Comparison of ENCODE assay signal across 23 cellular contexts in genomic region chr14:68047910-68048309, GRCh38.
A peak's percentile ranks its signal among the peaks of the same experiment; 100 is the strongest.
DNase-seq lines count a peak whose midpoint lies in the region; ATAC-seq and TF ChIP-seq lines count a peak whose summit lies in the region.
"Had no signal": no experiment of that assay in that cellular context is flagged by ENCODE, and none has a peak within 500 bp of the region (broad histone marks: within the 10 kb centered on the region; RNA-seq: fewer than 3 reads in every experiment).

No MANE protein-coding gene starts in this region.

- intact Hi-C loops in gastrocnemius medialis (cut with DNase I; ENCODE audit: low total_unique reads), result no loop called here

- DNase-seq in HS-5 (ENCODE audit: low read depth) (peak; percentile 22), chondrocyte (ENCODE audit: low spot score) (no peak), gastrocnemius medialis (no peak), putamen (ENCODE audit: low spot score) (no peak), NCI-H526 treated with DMSO at 0.1 percent for 48 hours (lab: John Stamatoyannopoulos, UW) (no peak)
- no peak for DNase-seq in activated T-cell treated with anti-CD3 and anti-CD28 coated beads, Interleukin-2, amount 50 U/mL, for 48 hours
- DNase-seq: ACHN; activated CD4-positive, alpha-beta T cell treated with anti-CD3 and anti-CD28 coated beads for 36 hours; activated naive CD4-positive, alpha-beta T cell treated with anti-CD3 and anti-CD28 coated beads, Interleukin-2, amount 10 ng/mL, durations not matched to agents 7 days and 5 days; endodermal cell; glutamatergic neuron; H9; KG1; mesendoderm; NCI-H1105; NCI-H2171 treated with DMSO at 0.1 percent for 48 hours; RPMI8226; upper lobe of left lung had no signal

- H3K27ac ChIP-seq in ACC112 (ENCODE audit: low read depth, low read length) (peak overlapping the region; percentile 46), gastrocnemius medialis (no peak overlapping the region)
- H3K27ac ChIP-seq: upper lobe of left lung had no signal

- H3K27me3 Mint-ChIP-seq in chondrocyte (ENCODE audit: low read depth) (no peaks in the 10 kb centered on the region), nephron (ENCODE audit: low read depth) (no peaks in the 10 kb centered on the region)
- H3K27me3 Mint-ChIP-seq: activated CD4-positive, alpha-beta T cell treated with anti-CD3 and anti-CD28 coated beads for 36 hours; activated naive CD4-positive, alpha-beta T cell treated with anti-CD3 and anti-CD28 coated beads, Interleukin-2, amount 10 ng/mL, durations not matched to agents 7 days and 5 days had no signal

- H3K36me3 Mint-ChIP-seq in chondrocyte (ENCODE audit: low read depth), result no peaks in the 10 kb centered on the region
- no peaks in the 10 kb centered on the region for H3K36me3 Mint-ChIP-seq in nephron (ENCODE audit: low read depth)
- H3K36me3 Mint-ChIP-seq: activated naive CD4-positive, alpha-beta T cell treated with anti-CD3 and anti-CD28 coated beads, Interleukin-2, amount 10 ng/mL, durations not matched to agents 7 days and 5 days; stimulated activated effector memory CD8-positive, alpha-beta T cell treated with anti-CD3 and anti-CD28 coated beads, Interleukin-12 subunit alpha, Interleukin-12 subunit beta, amount 100 ng/mL, for 72 hours had no signal

- peak overlapping the region; percentile 18 for H3K4me3 Mint-ChIP-seq in chondrocyte (ENCODE audit: unreplicated experiment)
- H3K4me3 Mint-ChIP-seq in nephron, result no peak overlapping the region
- H3K4me3 Mint-ChIP-seq: activated CD4-positive, alpha-beta T cell treated with anti-CD3 and anti-CD28 coated beads for 36 hours; activated naive CD4-positive, alpha-beta T cell treated with anti-CD3 and anti-CD28 coated beads, Interleukin-2, amount 10 ng/mL, durations not matched to agents 7 days and 5 days; endodermal cell; H9; stimulated activated effector memory CD8-positive, alpha-beta T cell treated with anti-CD3 and anti-CD28 coated beads, Interleukin-12 subunit alpha, Interleukin-12 subunit beta, amount 100 ng/mL, for 72 hours; T-helper 1 cell treated with Interleukin-12 subunit alpha and Interleukin-12 subunit beta and Interleukin-4 antibody, amounts not matched to agents 30 μg/mL and 1 μg/mL, for 36 hours had no signal

- H2AFZ ChIP-seq in ACC112 (ENCODE audit: low read length, unreplicated experiment), result peak overlapping the region; percentile 64

- H3K4me1 ChIP-seq in ACC112 (ENCODE audit: control insufficient read depth, insufficient read depth, low read length, unreplicated experiment) (no peaks in the 10 kb centered on the region), gastrocnemius medialis (peaks cover 8 to 18% of the 10 kb centered on the region in 2 donors)

- H3K36me3 ChIP-seq in ACC112 (ENCODE audit: insufficient read depth, low read length), result no peaks in the 10 kb centered on the region
- H3K36me3 ChIP-seq in gastrocnemius medialis, result no peaks in the 10 kb centered on the region
- H3K36me3 ChIP-seq: upper lobe of left lung had no signal

- no peak for TF ChIP-seq POLR2A in gastrocnemius medialis (IDR thresholded peaks at IDR 0.05)

- H3K27ac Mint-ChIP-seq in chondrocyte (ENCODE audit: unreplicated experiment) (peak overlapping the region; percentile 69), nephron (peak overlapping the region; percentile 64 to 87 (median 79))
- H3K27ac Mint-ChIP-seq: activated CD4-positive, alpha-beta T cell treated with anti-CD3 and anti-CD28 coated beads for 36 hours; activated naive CD4-positive, alpha-beta T cell treated with anti-CD3 and anti-CD28 coated beads, Interleukin-2, amount 10 ng/mL, durations not matched to agents 7 days and 5 days; endodermal cell; H9; stimulated activated effector memory CD8-positive, alpha-beta T cell treated with anti-CD3 and anti-CD28 coated beads, Interleukin-12 subunit alpha, Interleukin-12 subunit beta, amount 100 ng/mL, for 72 hours; T-helper 1 cell treated with Interleukin-12 subunit alpha and Interleukin-12 subunit beta and Interleukin-4 antibody, amounts not matched to agents 30 μg/mL and 1 μg/mL, for 36 hours had no signal

- peaks cover 39% of the 10 kb centered on the region for H3K4me1 Mint-ChIP-seq in chondrocyte (ENCODE audit: low read depth)
- H3K4me1 Mint-ChIP-seq in nephron, result peaks cover 33% of the 10 kb centered on the region
- H3K4me1 Mint-ChIP-seq: activated CD4-positive, alpha-beta T cell treated with anti-CD3 and anti-CD28 coated beads for 36 hours; activated naive CD4-positive, alpha-beta T cell treated with anti-CD3 and anti-CD28 coated beads, Interleukin-2, amount 10 ng/mL, durations not matched to agents 7 days and 5 days; stimulated activated effector memory CD8-positive, alpha-beta T cell treated with anti-CD3 and anti-CD28 coated beads, Interleukin-12 subunit alpha, Interleukin-12 subunit beta, amount 100 ng/mL, for 72 hours had no signal

- TF ChIP-seq CTCF in chondrocyte (IDR thresholded peaks at IDR 0.05) (no peak), nephron (IDR thresholded peaks at IDR 0.05; ENCODE audit: unreplicated experiment in 3 of 3) (no peak), gastrocnemius medialis (IDR thresholded peaks at IDR 0.05 in 4 of 5, conservative IDR thresholded peaks at IDR 0.05 in 1 of 5) (no peak)

- in situ Hi-C loops in gastrocnemius medialis (cut with MboI; ENCODE audit: low sequenced_read_pairs in 4 of 4), result no loop called here

- ATAC-seq in gastrocnemius medialis, result no peak
- ATAC-seq: activated CD4-positive, alpha-beta T cell treated with anti-CD3 and anti-CD28 coated beads for 36 hours; stimulated activated effector memory CD8-positive, alpha-beta T cell treated with anti-CD3 and anti-CD28 coated beads, Interleukin-12 subunit alpha, Interleukin-12 subunit beta, amount 100 ng/mL, for 72 hours had no signal

- no peaks in the 10 kb centered on the region for H3K79me2 ChIP-seq in ACC112 (ENCODE audit: control insufficient read depth, insufficient read depth, low read length, unreplicated experiment)

- no peaks in the 10 kb centered on the region for H3K9me3 ChIP-seq in gastrocnemius medialis
- H3K9me3 ChIP-seq: upper lobe of left lung had no signal

- H3K9me3 Mint-ChIP-seq in chondrocyte (ENCODE audit: low read depth), result no peaks in the 10 kb centered on the region
- H3K9me3 Mint-ChIP-seq in nephron, result peaks cover 12% of the 10 kb centered on the region
- H3K9me3 Mint-ChIP-seq: activated naive CD4-positive, alpha-beta T cell treated with anti-CD3 and anti-CD28 coated beads, Interleukin-2, amount 10 ng/mL, durations not matched to agents 7 days and 5 days; endodermal cell; H9; stimulated activated effector memory CD8-positive, alpha-beta T cell treated with anti-CD3 and anti-CD28 coated beads, Interleukin-12 subunit alpha, Interleukin-12 subunit beta, amount 100 ng/mL, for 72 hours had no signal

- H3K4me3 ChIP-seq in ACC112 (ENCODE audit: low read depth, low read length) (peak overlapping the region; percentile 58), gastrocnemius medialis (no peak overlapping the region)
- H3K4me3 ChIP-seq: skin epidermis, upper lobe of left lung had no signal

- H3K27me3 ChIP-seq in ACC112 (ENCODE audit: insufficient read depth, low read length) (no peaks in the 10 kb centered on the region), gastrocnemius medialis (no peaks in the 10 kb centered on the region)
- H3K27me3 ChIP-seq: upper lobe of left lung had no signal
